ENCODE assay signal across 9 cellular contexts in genomic region chr12:72017054-72017651, GRCh38.
A peak's percentile ranks its signal among the peaks of the same experiment; 100 is the strongest.
DNase-seq lines count a peak whose midpoint lies in the region; ATAC-seq and TF ChIP-seq lines count a peak whose summit lies in the region.
"Had no signal": no experiment of that assay in that cellular context is flagged by ENCODE, and none has a peak within 500 bp of the region (broad histone marks: within the 10 kb centered on the region; RNA-seq: fewer than 3 reads in every experiment).

No MANE protein-coding gene starts in this region.

- peaks cover 9% of the 10 kb centered on the region for H3K27me3 Mint-ChIP-seq in activated naive CD8-positive, alpha-beta T cell treated with anti-CD3 and anti-CD28 coated beads, Interleukin-2, amount 50 U/mL, for 24 hours

- no peaks in the 10 kb centered on the region for H3K4me1 Mint-ChIP-seq in activated naive CD8-positive, alpha-beta T cell treated with anti-CD3 and anti-CD28 coated beads, Interleukin-2, amount 50 U/mL, for 24 hours

- no peaks in the 10 kb centered on the region for H3K36me3 Mint-ChIP-seq in activated naive CD8-positive, alpha-beta T cell treated with anti-CD3 and anti-CD28 coated beads, Interleukin-2, amount 50 U/mL, for 24 hours (ENCODE audit: low read depth)

- no peak overlapping the region for H3K4me3 Mint-ChIP-seq in activated naive CD8-positive, alpha-beta T cell treated with anti-CD3 and anti-CD28 coated beads, Interleukin-2, amount 50 U/mL, for 24 hours

- no peak overlapping the region for H3K4me3 ChIP-seq in retinal pigment epithelial cell (ENCODE audit: low read length)
- H3K4me3 ChIP-seq: BLaER1 had no signal

- no peak overlapping the region for H3K27ac Mint-ChIP-seq in activated naive CD8-positive, alpha-beta T cell treated with anti-CD3 and anti-CD28 coated beads, Interleukin-2, amount 50 U/mL, for 24 hours

- DNase-seq in SIG-M5 treated with dmso at 0.1 percent for 504 hours (lab: John Stamatoyannopoulos, UW; ENCODE audit: unreplicated experiment) = peak; percentile 77
- no peak for DNase-seq in SIG-M5 (lab: John Stamatoyannopoulos, UW)
- DNase-seq in NCI-H1417 treated with DMSO at 0.1 percent for 48 hours (lab: John Stamatoyannopoulos, UW) = peak; percentile 78
- peak; percentile 40 to 79 for DNase-seq in SW 1271 (lab: John Stamatoyannopoulos, UW)
- peak; percentile 65 for DNase-seq in activated naive CD8-positive, alpha-beta T cell treated with anti-CD3 and anti-CD28 coated beads, Interleukin-2, amount 50 U/mL, for 24 hours
- DNase-seq in left cardiac atrium = peak; percentile 60
- DNase-seq in retinal pigment epithelial cell (ENCODE audit: low read depth) = no peak

- intact Hi-C loops in left cardiac atrium (cut with DNase I) = no loop called here

- ATAC-seq in HG02852 (IDR thresholded peaks at IDR 0.05; ENCODE audit: unreplicated experiment) (peak; percentile 99), left cardiac atrium (peak; percentile 71 to 91)
- ATAC-seq in activated naive CD8-positive, alpha-beta T cell treated with anti-CD3 and anti-CD28 coated beads, Interleukin-2, amount 50 U/mL, for 24 hours = peak; percentile 75

- TF ChIP-seq CTCF in retinal pigment epithelial cell (conservative IDR thresholded peaks at IDR 0.05; ENCODE audit: low read depth, low read length) = peak; percentile 80

- H3K9me3 Mint-ChIP-seq in activated naive CD8-positive, alpha-beta T cell treated with anti-CD3 and anti-CD28 coated beads, Interleukin-2, amount 50 U/mL, for 24 hours = no peaks in the 10 kb centered on the region

Comparison
In these comparisons a context has a peak if more than half of its experiments do, and no peak if none do; other contexts are left out.
1. DNase-seq: peak in SIG-M5 treated with dmso at 0.1 percent for 504 hours (single experiment), NCI-H1417 treated with DMSO at 0.1 percent for 48 hours (single experiment), SW 1271 (2 of 2), activated naive CD8-positive, alpha-beta T cell treated with anti-CD3 and anti-CD28 coated beads, Interleukin-2, amount 50 U/mL, for 24 hours (single experiment) and left cardiac atrium (single experiment); none in SIG-M5 (single experiment) and retinal pigment epithelial cell (single experiment).
2. Peak in every context shown above with its lines, with median percentiles within 50 percentile points of each other: ATAC-seq.